Comparison of ENCODE assay signal across 19 cellular contexts in genomic region chr4:1015746-1016145, GRCh38. TPM values are rescaled to one million over a fixed set of nuclear protein-coding genes. Genes with fewer than 3 reads are reported as not detected.
DNase-seq lines count a peak whose midpoint lies in the region; ATAC-seq, FAIRE-seq and TF ChIP-seq lines count a peak whose summit lies in the region.
"Had no signal": no experiment of that assay in that cellular context is flagged by ENCODE, and none has a peak within 500 bp of the region (broad histone marks: within the 10 kb centered on the region; RNA-seq: fewer than 3 reads in every experiment).

No MANE protein-coding gene starts in this region.

- peaks cover 17% of the 10 kb centered on the region for H3K4me1 Mint-ChIP-seq in neural crest cell

- no peak for FAIRE-seq in kidney (lab: Jason Lieb, UNC)
- FAIRE-seq: GM12892, GM19239 had no signal

- H3K9me3 Mint-ChIP-seq in neural crest cell: no peaks in the 10 kb centered on the region
- H3K9me3 Mint-ChIP-seq: CD14-positive monocyte; CD8-positive, alpha-beta T cell; IgD-negative memory B cell had no signal

- H3K27me3 Mint-ChIP-seq in neural crest cell (ENCODE audit: low read depth): peaks cover 3% of the 10 kb centered on the region

- H3K36me3 ChIP-seq in BLaER1 (peaks cover 20% of the 10 kb centered on the region), NT2/D1 (ENCODE audit: insufficient read depth, insufficient read length, low read length) (peaks cover 6% of the 10 kb centered on the region), kidney (ENCODE audit: control insufficient read depth in 1 of 2, insufficient read depth in 2 of 2, low read length in 2 of 2) (peaks cover 0 to 5% of the 10 kb centered on the region in 2 donors)

- H3K9ac ChIP-seq in BLaER1 (peak overlapping the region; percentile 70), NT2/D1 (ENCODE audit: insufficient read length, low read depth) (peak overlapping the region; percentile 32), kidney (ENCODE audit: low read length in 2 of 2) (no peak overlapping the region)

- ATAC-seq in GM19023 (IDR thresholded peaks at IDR 0.05; ENCODE audit: unreplicated experiment) (no peak), omental fat pad (ENCODE audit: low FRiP score) (no peak)
- ATAC-seq: CD8-positive, alpha-beta T cell had no signal

- H3K27ac Mint-ChIP-seq in neural crest cell (ENCODE audit: unreplicated experiment): no peak overlapping the region
- H3K27ac Mint-ChIP-seq: CD14-positive monocyte; CD8-positive, alpha-beta T cell had no signal

- DNase-seq in NT2/D1 (ENCODE audit: low read depth, low spot score) (no peak), caudate nucleus (lab: John Stamatoyannopoulos, UW) (no peak), neural crest cell (ENCODE audit: low read depth, low spot score) (no peak), kidney (no peak), amniotic stem cell (lab: John Stamatoyannopoulos, UW) (no peak), omental fat pad (ENCODE audit: low spot score) (no peak)
- DNase-seq: 8988T; CD8-positive, alpha-beta T cell; COR-L47; DND-41; GDM1; HCEC 1CT had no signal

- H3K27me3 ChIP-seq in BLaER1 (peaks cover 4% of the 10 kb centered on the region), NT2/D1 (ENCODE audit: insufficient read depth, insufficient read length) (peaks cover 85% of the 10 kb centered on the region)

- peak overlapping the region; percentile 69 for H3K27ac ChIP-seq in BLaER1
- peak overlapping the region; percentile 89 for H3K27ac ChIP-seq in caudate nucleus (ENCODE audit: low read depth, low read length)
- H3K27ac ChIP-seq in kidney (ENCODE audit: low read depth in 2 of 2, low read length in 2 of 2): no peak overlapping the region

- no peaks in the 10 kb centered on the region for H3K36me3 Mint-ChIP-seq in neural crest cell (ENCODE audit: low read depth)
- H3K36me3 Mint-ChIP-seq: CD14-positive monocyte, IgD-negative memory B cell had no signal

- H3K4me1 ChIP-seq in BLaER1: peaks cover 85% of the 10 kb centered on the region
- peaks cover 42% of the 10 kb centered on the region for H3K4me1 ChIP-seq in NT2/D1 (ENCODE audit: insufficient read depth, insufficient read length)
- H3K4me1 ChIP-seq in kidney (ENCODE audit: control insufficient read depth in 1 of 2, insufficient read depth in 1 of 2, low read depth in 1 of 2, low read length in 2 of 2): peaks cover 0 to 6% of the 10 kb centered on the region in 2 donors

- H3K4me3 ChIP-seq in BLaER1: peak overlapping the region; percentile 45; the same call in 1 of the 2 replicates
- H3K4me3 ChIP-seq in NT2/D1 (ENCODE audit: insufficient read length, low read depth): no peak overlapping the region
- H3K4me3 ChIP-seq in kidney (ENCODE audit: low read length in 2 of 2): no peak overlapping the region

- H3K4me2 ChIP-seq in BLaER1: peak overlapping the region; percentile 98

- H3K9me3 ChIP-seq in BLaER1: no peaks in the 10 kb centered on the region
- H3K9me3 ChIP-seq in NT2/D1 (ENCODE audit: insufficient read depth, low read length): no peaks in the 10 kb centered on the region
- H3K9me3 ChIP-seq in kidney (ENCODE audit: control insufficient read depth in 1 of 2, low read length in 2 of 2): no peaks in the 10 kb centered on the region

- peaks cover 86% of the 10 kb centered on the region for H4K20me1 ChIP-seq in BLaER1

- intact Hi-C loops in kidney (cut with DNase I): no loop called here

- H3K4me3 Mint-ChIP-seq in neural crest cell: peak overlapping the region; percentile 62
- H3K4me3 Mint-ChIP-seq: CD14-positive monocyte; CD8-positive, alpha-beta T cell had no signal

- TF ChIP-seq CTCF in neural crest cell (conservative IDR thresholded peaks at IDR 0.05): no peak
- TF ChIP-seq CTCF in kidney (IDR thresholded peaks at IDR 0.05; ENCODE audit: borderline replicate concordance, extremely low read depth, insufficient read depth): no peak
- no peak for TF ChIP-seq CTCF in omental fat pad (IDR thresholded peaks at IDR 0.05)

RNA-seq across cellular contexts. Expression of gene FGFRL1, which starts 4.3 kb away (rescaled TPM):
- total RNA-seq in neural crest cell: 54.9 and 58.8 TPM in 2 replicates
- total RNA-seq in kidney: 25.5 TPM
- 22.0 TPM for polyA plus RNA-seq in kidney (ENCODE audit: insufficient read depth, low read depth, low replicate concordance)
- total RNA-seq in omental fat pad: 10 to 100 TPM; 25.1 to 91.7 (median 68.8) TPM

RNA-seq across cellular contexts. Expression of gene SLC26A1, which starts 22.5 kb away (rescaled TPM):
- 0.27 and 0.84 TPM in 2 replicates for total RNA-seq in neural crest cell
- 2.9 TPM for total RNA-seq in kidney
- 10.2 TPM for polyA plus RNA-seq in kidney (ENCODE audit: insufficient read depth, low read depth, low replicate concordance)
- under 1 TPM in 2 of 4 donors, not detected in 2; 0.09 to 0.12 TPM for total RNA-seq in omental fat pad
- total RNA-seq: H4 had no signal

RNA-seq across cellular contexts. Expression of gene IDUA, which starts 28.9 kb away (rescaled TPM):
- total RNA-seq in neural crest cell (16.4 and 18.0 TPM in 2 replicates), kidney (58.5 TPM), omental fat pad (10 to 100 TPM; 15.5 to 32.2 (median 16.9) TPM)
- 11.9 TPM for polyA plus RNA-seq in kidney (ENCODE audit: insufficient read depth, low read depth, low replicate concordance)

RNA-seq across cellular contexts. Expression of gene DGKQ, which starts 42.4 kb away (rescaled TPM):
- total RNA-seq in neural crest cell (15.0 and 15.7 TPM in 2 replicates), kidney (13.7 TPM), omental fat pad (10 to 100 TPM in 1 of 4 donors, 1 to 10 TPM in 3; 4.8 to 10.2 (median 8.1) TPM)
- 3.5 TPM for polyA plus RNA-seq in kidney (ENCODE audit: insufficient read depth, low read depth, low replicate concordance)

Comparison
In these comparisons a context has a peak if more than half of its experiments do, and no peak if none do; other contexts are left out.
1. H3K27ac ChIP-seq: peak in BLaER1 (single experiment) and caudate nucleus (single experiment); none in kidney (0 of 2).
2. H3K9ac ChIP-seq: peak in BLaER1 (single experiment) and NT2/D1 (single experiment); none in kidney (0 of 2).